ENCODE assay signal across 12 cellular contexts in the genomic region with DNA sequence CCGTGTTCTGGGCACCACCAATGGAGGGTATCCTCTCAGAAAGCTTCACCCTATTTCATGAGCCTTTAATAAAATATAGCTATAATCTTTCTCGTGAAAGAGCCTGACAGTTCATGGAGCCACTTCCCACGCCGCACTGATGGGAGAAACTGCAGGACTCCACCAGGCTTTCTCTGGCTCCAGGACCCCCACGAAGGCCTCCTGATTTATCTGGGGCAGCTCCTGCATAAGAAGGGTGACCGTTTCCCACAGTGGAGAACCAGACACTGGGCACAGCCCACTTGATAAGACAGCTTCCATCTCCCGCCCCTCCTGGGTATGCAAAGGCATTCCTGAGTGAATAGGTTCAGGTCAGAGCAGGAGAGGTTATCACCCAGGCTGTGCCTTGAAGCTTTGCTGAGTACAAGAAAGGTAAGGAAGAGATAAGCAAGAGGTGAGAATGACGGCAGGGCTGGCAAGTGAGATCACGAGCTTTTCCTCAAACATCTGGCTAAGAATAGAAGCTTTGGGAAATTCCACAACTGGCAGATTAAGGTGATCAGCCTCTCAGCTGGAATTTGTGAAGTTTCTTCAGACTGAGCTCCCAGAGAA.
"Had no signal": no experiment of that assay in that cellular context is flagged by ENCODE, and none has a peak within 500 bp of the region (broad histone marks: within the 10 kb centered on the region; RNA-seq: fewer than 3 reads in every experiment).

No MANE protein-coding gene starts in this region.

- DNase-seq: activated CD4-positive, alpha-beta T cell treated with anti-CD3 and anti-CD28 coated beads, Interleukin-2, amount 50 U/mL, for 48 hours; activated T-cell treated with anti-CD3 and anti-CD28 coated beads for 4 hours; central memory CD4-positive, alpha-beta T cell; colonic mucosa; kidney; left lung; stimulated activated naive B cell treated with anti-CD40 and anti-IgM and Interleukin-4, amounts not matched to agents 10 μg/mL and 1 μg/mL and 100 μg/mL, for 72 hours; WERI-Rb-1 had no signal

- H3K27me3 ChIP-seq: body of pancreas, colonic mucosa, gastroesophageal sphincter, left lung had no signal

- H3K4me1 ChIP-seq: body of pancreas, colonic mucosa, gastroesophageal sphincter, left lung had no signal

- H3K4me3 Mint-ChIP-seq: activated naive CD8-positive, alpha-beta T cell; natural killer cell treated with Interleukin-12 subunit alpha and Interleukin-12 subunit beta and Interleukin-15 and Interleukin-18, amount 100 ng/mL, for 72 hours; stimulated activated naive B cell treated with anti-CD40 and anti-IgM and Interleukin-4, amounts not matched to agents 10 μg/mL and 1 μg/mL and 100 μg/mL, for 72 hours had no signal

- H3K27me3 Mint-ChIP-seq: activated naive CD8-positive, alpha-beta T cell had no signal

- H3K27ac ChIP-seq: body of pancreas, colonic mucosa, gastroesophageal sphincter, left lung, WERI-Rb-1 had no signal

- H3K36me3 Mint-ChIP-seq: activated naive CD8-positive, alpha-beta T cell; natural killer cell treated with Interleukin-12 subunit alpha and Interleukin-12 subunit beta and Interleukin-15 and Interleukin-18, amount 100 ng/mL, for 72 hours had no signal

- H3K9me3 ChIP-seq: body of pancreas, colonic mucosa, gastroesophageal sphincter, left lung had no signal

- H3K4me3 ChIP-seq: body of pancreas, colonic mucosa, gastroesophageal sphincter, left lung had no signal

- H3K9me3 Mint-ChIP-seq: natural killer cell treated with Interleukin-12 subunit alpha and Interleukin-12 subunit beta and Interleukin-15 and Interleukin-18, amount 100 ng/mL, for 72 hours; stimulated activated naive B cell treated with anti-CD40 and anti-IgM and Interleukin-4, amounts not matched to agents 10 μg/mL and 1 μg/mL and 100 μg/mL, for 72 hours had no signal

- H3K36me3 ChIP-seq: colonic mucosa, gastroesophageal sphincter, left lung, WERI-Rb-1 had no signal

- H3K27ac Mint-ChIP-seq: activated naive CD8-positive, alpha-beta T cell; natural killer cell treated with Interleukin-12 subunit alpha and Interleukin-12 subunit beta and Interleukin-15 and Interleukin-18, amount 100 ng/mL, for 72 hours had no signal

- ATAC-seq: body of pancreas; gastroesophageal sphincter; left lung; stimulated activated naive B cell treated with anti-CD40 and anti-IgM and Interleukin-4, amounts not matched to agents 10 μg/mL and 1 μg/mL and 100 μg/mL, for 72 hours had no signal
